In the genomic region with DNA sequence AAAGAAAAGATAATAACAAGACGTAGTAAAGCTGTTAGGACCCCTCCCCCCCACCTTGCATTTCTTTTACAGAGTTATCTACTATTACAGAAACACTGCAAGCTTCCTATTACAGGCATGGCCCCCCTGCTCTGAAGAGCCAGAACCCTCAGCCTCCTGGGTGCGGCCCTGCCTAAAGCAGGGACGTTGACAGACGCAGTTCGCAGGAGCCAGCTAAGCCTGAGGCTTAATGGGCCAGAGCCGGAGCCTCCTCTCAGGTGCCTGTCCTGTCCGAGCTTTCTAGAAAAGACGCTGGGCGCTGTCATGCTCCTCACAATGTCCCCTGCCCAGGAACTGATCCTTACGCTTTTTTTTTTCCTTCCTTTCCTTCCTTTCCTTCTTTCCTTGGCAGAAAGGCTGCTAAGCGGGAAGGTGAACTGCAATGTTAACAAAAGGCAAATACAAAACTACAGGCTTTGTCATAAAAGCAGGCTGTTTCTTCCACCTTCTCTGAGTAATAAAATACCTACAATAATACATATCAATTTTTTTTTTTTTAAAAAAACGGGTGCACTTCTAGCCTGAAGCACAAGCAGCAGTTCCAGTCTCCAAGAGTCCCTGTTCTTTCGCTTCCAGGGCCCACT, we compare ENCODE assay signal across 11 cellular contexts. TPM values are rescaled to one million over a fixed set of nuclear protein-coding genes. Genes with fewer than 3 reads are reported as not detected.
DNase-seq lines count a peak whose midpoint lies in the region; ATAC-seq, FAIRE-seq and TF ChIP-seq lines count a peak whose summit lies in the region.
"Had no signal": no experiment of that assay in that cellular context is flagged by ENCODE, and none has a peak within 500 bp of the region (broad histone marks: within the 10 kb centered on the region; RNA-seq: fewer than 3 reads in every experiment).

No MANE protein-coding gene starts in this region.

- no peaks in the 10 kb centered on the region for H3K9me3 ChIP-seq in pancreas

- WGBS in pancreas, 2 donors = 25 to 32% methylated on average over 13 of the region's 13 CpGs

- peaks cover 0 to 6% (median 0%) of the 10 kb centered on the region in 3 donors for H3K4me1 ChIP-seq in pancreas

- FAIRE-seq in D721Med (lab: Jason Lieb, UNC) (no peak), pancreas (lab: Jason Lieb, UNC) (no peak)

- ATAC-seq in pancreas = peak; percentile 19 to 29 (median 24)
- ATAC-seq in HG03196 (IDR thresholded peaks at IDR 0.05; ENCODE audit: unreplicated experiment) = no peak

- TF ChIP-seq CTCF in D721Med (IDR thresholded peaks at IDR 0.05; ENCODE audit: insufficient read depth, missing control alignments) (no peak), fibroblast of pulmonary artery (IDR thresholded peaks at IDR 0.05; ENCODE audit: low read length, missing control alignments) (no peak), pancreas (IDR thresholded peaks at IDR 0.05) (no peak)

- no peaks in the 10 kb centered on the region for H3K36me3 ChIP-seq in pancreas

- DNase-seq in D721Med (ENCODE audit: insufficient read length, low spot score) (peak; percentile 34), NCI-H526 (lab: John Stamatoyannopoulos, UW) (peak; percentile 38 to 78), fibroblast of pulmonary artery (ENCODE audit: low read depth) (no peak), pancreas (peak in 2 of 6 donors; percentile 16 to 20), erythroblast (lab: John Stamatoyannopoulos, UW) (no peak), NCI-H1930 (lab: John Stamatoyannopoulos, UW) (no peak), UCSD-AML1 (lab: John Stamatoyannopoulos, UW; ENCODE audit: unreplicated experiment) (no peak)
- DNase-seq: activated CD8-positive, alpha-beta T cell treated with anti-CD3 and anti-CD28 coated beads, Interleukin-2, amount 10 ng/mL, durations not matched to agents 7 days and 5 days had no signal

- peak overlapping the region; percentile 74 to 90 (median 86) for H3K27ac ChIP-seq in pancreas

- no peaks in the 10 kb centered on the region for H3K27me3 ChIP-seq in pancreas

- intact Hi-C loops in pancreas (cut with DNase I) = no loop called here

- H3K4me3 ChIP-seq in fibroblast of pulmonary artery (replicated peaks; ENCODE audit: low read depth, low read length) (peak overlapping the region; percentile 14), pancreas (peak overlapping the region; percentile 41 to 68 (median 60))

- TF ChIP-seq POLR2A in erythroblast (IDR thresholded peaks at IDR 0.05; ENCODE audit: low read length) = no peak

RNA-seq across cellular contexts. Expression of a gene that starts 11.4 kb away (rescaled TPM):
- 10 to 100 TPM; 15.6 to 33.8 (median 21.9) TPM for total RNA-seq in pancreas
- polyA plus RNA-seq in pancreas = 10 to 100 TPM; 21.0 to 47.3 TPM
- total RNA-seq: activated CD8-positive, alpha-beta T cell treated with anti-CD3 and anti-CD28 coated beads, Interleukin-2, amount 10 ng/mL, durations not matched to agents 7 days and 5 days; fibroblast of lung; skeletal muscle tissue had no signal
- polyA plus RNA-seq: fibroblast of lung had no signal

RNA-seq across cellular contexts. Expression of a gene that starts 49.6 kb away (rescaled TPM):
- 10 to 100 TPM in 1 of 6 donors, 1 to 10 TPM in 5; 7.2 to 12.9 (median 8.7) TPM for total RNA-seq in pancreas
- 10 to 100 TPM in 1 of 2 donors, 1 to 10 TPM in 1; 8.5 to 11.1 TPM for polyA plus RNA-seq in pancreas

Comparison
In these comparisons a context has a peak if more than half of its experiments do, and no peak if none do; other contexts are left out.
1. DNase-seq: peak in D721Med (single experiment) and NCI-H526 (2 of 2); none in fibroblast of pulmonary artery (single experiment), erythroblast (0 of 2), NCI-H1930 (0 of 2) and UCSD-AML1 (single experiment).